2 cellular contexts compared by ENCODE assay signal in genomic region chr3:179292440-179292839, GRCh38.
TF ChIP-seq lines count a peak whose summit lies in the region.

No MANE protein-coding gene starts in this region.

TF ChIP-seq in HepG2, 621 proteins besides CTCF, POLR2A, EP300 and RAD21:
- TF ChIP-seq MED1 (CRISPR knock-in tag; IDR thresholded peaks at IDR 0.05), result 0 out of 2 replicates have a peak, but pooled peaks have one; percentile 19
- TF ChIP-seq HNF1A (IDR thresholded peaks at IDR 0.05; ENCODE audit: low read depth), result peak; percentile 37; the same call in 1 of the 2 replicates
- TF ChIP-seq HNF1A (CRISPR knock-in tag; IDR thresholded peaks at IDR 0.05; ENCODE audit: borderline replicate concordance), result peak; percentile 53; the same call in 1 of the 2 replicates
- peak; percentile 52 for TF ChIP-seq TCF7 (IDR thresholded peaks at IDR 0.05; ENCODE audit: low read depth)
- TF ChIP-seq, protein P1, sequence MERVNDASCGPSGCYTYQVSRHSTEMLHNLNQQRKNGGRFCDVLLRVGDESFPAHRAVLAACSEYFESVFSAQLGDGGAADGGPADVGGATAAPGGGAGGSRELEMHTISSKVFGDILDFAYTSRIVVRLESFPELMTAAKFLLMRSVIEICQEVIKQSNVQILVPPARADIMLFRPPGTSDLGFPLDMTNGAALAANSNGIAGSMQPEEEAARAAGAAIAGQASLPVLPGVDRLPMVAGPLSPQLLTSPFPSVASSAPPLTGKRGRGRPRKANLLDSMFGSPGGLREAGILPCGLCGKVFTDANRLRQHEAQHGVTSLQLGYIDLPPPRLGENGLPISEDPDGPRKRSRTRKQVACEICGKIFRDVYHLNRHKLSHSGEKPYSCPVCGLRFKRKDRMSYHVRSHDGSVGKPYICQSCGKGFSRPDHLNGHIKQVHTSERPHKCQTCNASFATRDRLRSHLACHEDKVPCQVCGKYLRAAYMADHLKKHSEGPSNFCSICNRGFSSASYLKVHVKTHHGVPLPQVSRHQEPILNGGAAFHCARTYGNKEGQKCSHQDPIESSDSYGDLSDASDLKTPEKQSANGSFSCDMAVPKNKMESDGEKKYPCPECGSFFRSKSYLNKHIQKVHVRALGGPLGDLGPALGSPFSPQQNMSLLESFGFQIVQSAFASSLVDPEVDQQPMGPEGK (CRISPR knock-in tag; IDR thresholded peaks at IDR 0.05), result 0 out of 2 replicates have a peak, but pooled peaks have one; percentile 12
- peak; percentile 17; the same call in 1 of the 2 replicates for TF ChIP-seq ARID5B (CRISPR knock-in tag; IDR thresholded peaks at IDR 0.05)
- no peak for TF ChIP-seq NFATC3 (CRISPR knock-in tag; IDR thresholded peaks at IDR 0.05)
- peak; percentile 35; the same call in 1 of the 2 replicates for TF ChIP-seq HMG20A (CRISPR knock-in tag; IDR thresholded peaks at IDR 0.05; ENCODE audit: borderline replicate concordance)
- no peak for TF ChIP-seq FOXA1 (IDR thresholded peaks at IDR 0.05)
- TF ChIP-seq FOXA1 (CRISPR knock-in tag; IDR thresholded peaks at IDR 0.05), result 0 out of 2 replicates have a peak, but pooled peaks have one; percentile 16
- TF ChIP-seq ZNF841 (CRISPR knock-in tag; IDR thresholded peaks at IDR 0.05; ENCODE audit: borderline replicate concordance), result no peak
- no peak for TF ChIP-seq RARG (CRISPR knock-in tag; IDR thresholded peaks at IDR 0.05; ENCODE audit: low read depth)
- TF ChIP-seq ZNF251 (CRISPR knock-in tag; IDR thresholded peaks at IDR 0.05), result no peak
- TF ChIP-seq ZNF772 (CRISPR knock-in tag; IDR thresholded peaks at IDR 0.05), result no peak
- TF ChIP-seq FOSL2 (CRISPR knock-in tag; IDR thresholded peaks at IDR 0.05), result 0 out of 2 replicates have a peak, but pooled peaks have one; percentile 9
- TF ChIP-seq ZNF703 (CRISPR knock-in tag; IDR thresholded peaks at IDR 0.05; ENCODE audit: borderline replicate concordance), result no peak
TF ChIP-seq in HepG2: peak in this region for 8.

TF ChIP-seq in GM12878, 131 proteins besides CTCF, POLR2A, EP300 and RAD21:
- peak; percentile 78 for TF ChIP-seq ATF7 (IDR thresholded peaks at IDR 0.05; ENCODE audit: low read depth)
- peak; percentile 81 for TF ChIP-seq MTA2 (IDR thresholded peaks at IDR 0.05; ENCODE audit: low read depth)
- peak; percentile 69 for TF ChIP-seq MEF2B (IDR thresholded peaks at IDR 0.05; ENCODE audit: partially characterized antibody, poor library complexity, severe bottlenecking)
- no peak for TF ChIP-seq SMAD5 (IDR thresholded peaks at IDR 0.05; ENCODE audit: low read depth)
- 0 out of 2 replicates have a peak, but pooled peaks have one; percentile 26 for TF ChIP-seq DPF2 (IDR thresholded peaks at IDR 0.05)
- TF ChIP-seq NR2F1 (conservative IDR thresholded peaks at IDR 0.05), result 0 out of 2 replicates have a peak, but pooled peaks have one; percentile 35
- TF ChIP-seq SPI1 (IDR thresholded peaks at IDR 0.05; ENCODE audit: borderline replicate concordance, insufficient read depth, low read depth, low read length), result no peak
- TF ChIP-seq IKZF2 (IDR thresholded peaks at IDR 0.05), result 0 out of 4 replicates have a peak, but pooled peaks of 1 of the 2 experiments have one; percentile 24
- TF ChIP-seq IKZF1 (conservative IDR thresholded peaks at IDR 0.05), result 0 out of 2 replicates have a peak, but pooled peaks have one; percentile 46
